In the genomic region with DNA sequence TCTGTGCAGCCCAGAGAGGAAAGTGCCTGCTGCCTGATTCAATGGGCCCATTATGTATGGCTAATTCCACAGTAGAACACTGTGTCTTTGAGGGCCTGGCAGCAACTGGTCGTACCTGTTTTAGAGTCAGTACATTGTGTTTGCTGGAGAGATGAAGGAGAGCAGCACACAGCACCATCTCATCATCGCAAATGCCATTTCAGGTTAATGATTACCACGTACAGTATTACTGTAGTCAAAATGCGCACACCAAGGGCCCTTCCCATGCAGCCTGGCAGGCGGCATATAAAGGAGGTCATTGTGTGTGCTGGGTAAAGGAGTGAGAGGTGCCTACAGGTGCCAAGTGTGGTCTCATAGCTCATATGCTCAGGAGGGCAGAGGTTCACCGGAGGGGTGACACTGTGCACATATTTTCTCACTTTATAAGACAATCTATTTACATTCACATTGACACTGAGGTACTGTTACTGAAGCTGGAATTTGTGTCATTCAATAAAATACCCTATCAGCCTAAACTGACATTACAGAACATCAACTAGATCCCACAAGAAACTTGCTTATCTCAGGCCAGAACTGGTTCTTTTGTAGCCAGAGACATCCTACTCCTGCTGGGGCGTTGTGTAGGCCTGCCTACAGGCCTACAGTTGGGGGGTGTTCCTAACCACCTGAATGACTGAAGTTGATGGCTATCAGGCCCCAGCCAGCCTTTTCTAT, we compare ENCODE assay signal across 1 cellular context.
TF ChIP-seq lines count a peak whose summit lies in the region.

No MANE protein-coding gene starts in this region.

TF ChIP-seq in HCT116, 20 proteins besides CTCF, POLR2A, EP300 and RAD21 (continued from another document):
- TF ChIP-seq, protein P1, sequence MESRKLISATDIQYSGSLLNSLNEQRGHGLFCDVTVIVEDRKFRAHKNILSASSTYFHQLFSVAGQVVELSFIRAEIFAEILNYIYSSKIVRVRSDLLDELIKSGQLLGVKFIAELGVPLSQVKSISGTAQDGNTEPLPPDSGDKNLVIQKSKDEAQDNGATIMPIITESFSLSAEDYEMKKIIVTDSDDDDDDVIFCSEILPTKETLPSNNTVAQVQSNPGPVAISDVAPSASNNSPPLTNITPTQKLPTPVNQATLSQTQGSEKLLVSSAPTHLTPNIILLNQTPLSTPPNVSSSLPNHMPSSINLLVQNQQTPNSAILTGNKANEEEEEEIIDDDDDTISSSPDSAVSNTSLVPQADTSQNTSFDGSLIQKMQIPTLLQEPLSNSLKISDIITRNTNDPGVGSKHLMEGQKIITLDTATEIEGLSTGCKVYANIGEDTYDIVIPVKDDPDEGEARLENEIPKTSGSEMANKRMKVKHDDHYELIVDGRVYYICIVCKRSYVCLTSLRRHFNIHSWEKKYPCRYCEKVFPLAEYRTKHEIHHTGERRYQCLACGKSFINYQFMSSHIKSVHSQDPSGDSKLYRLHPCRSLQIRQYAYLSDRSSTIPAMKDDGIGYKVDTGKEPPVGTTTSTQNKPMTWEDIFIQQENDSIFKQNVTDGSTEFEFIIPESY (IDR thresholded peaks at IDR 0.05; ENCODE audit: extremely low read depth, insufficient replicate concordance, low read length), result no peak
- TF ChIP-seq, protein P2, sequence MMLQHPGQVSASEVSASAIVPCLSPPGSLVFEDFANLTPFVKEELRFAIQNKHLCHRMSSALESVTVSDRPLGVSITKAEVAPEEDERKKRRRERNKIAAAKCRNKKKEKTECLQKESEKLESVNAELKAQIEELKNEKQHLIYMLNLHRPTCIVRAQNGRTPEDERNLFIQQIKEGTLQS (IDR thresholded peaks at IDR 0.05), result no peak
- TF ChIP-seq ELF1 (IDR thresholded peaks at IDR 0.05; ENCODE audit: borderline replicate concordance, low read depth), result no peak
